8 cellular contexts compared by ENCODE assay signal in genomic region chr3:16849240-16849639, GRCh38. TPM values are rescaled to one million over a fixed set of nuclear protein-coding genes. Genes with fewer than 3 reads are reported as not detected.
DNase-seq lines count a peak whose midpoint lies in the region; ATAC-seq lines count a peak whose summit lies in the region.

No MANE protein-coding gene starts in this region.

- ATAC-seq in GM19372 (IDR thresholded peaks at IDR 0.05; ENCODE audit: low read depth, unreplicated experiment), result peak; percentile 73
- ATAC-seq in HG03175 (IDR thresholded peaks at IDR 0.05; ENCODE audit: unreplicated experiment), result peak; percentile 92

- DNase-seq in OCI-M1 (lab: John Stamatoyannopoulos, UW), result peak; percentile 8
- peak; percentile 19 for DNase-seq in activated naive CD8-positive, alpha-beta T cell treated with anti-CD3 and anti-CD28 coated beads, Interleukin-2, amount 50 U/mL, for 16 hours (ENCODE audit: low read depth, low spot score)
- peak; percentile 67 for DNase-seq in iris pigment epithelial cell (ENCODE audit: low read depth)
- DNase-seq in stimulated activated CD4-positive, alpha-beta T cell treated with anti-CD3 and anti-CD28 coated beads, Interleukin-4, amount 100 ng/mL, for 4 hours, result peak; percentile 47 to 73
- DNase-seq in AG08396 (ENCODE audit: low spot score), result no peak
- no peak for DNase-seq in HT-29 (ENCODE audit: low spot score)

RNA-seq across cellular contexts. Expression of gene PLCL2, which starts 35.5 kb away (rescaled TPM):
- total RNA-seq in HT-29 (2014; rRNA removed; shearing (Covaris generic)), result 2.5 and 3.0 TPM in 2 replicates

Comparison
In these comparisons a context has a peak if more than half of its experiments do, and no peak if none do; other contexts are left out.
1. DNase-seq: peak in OCI-M1 (single experiment), activated naive CD8-positive, alpha-beta T cell treated with anti-CD3 and anti-CD28 coated beads, Interleukin-2, amount 50 U/mL, for 16 hours (single experiment), iris pigment epithelial cell (single experiment) and stimulated activated CD4-positive, alpha-beta T cell treated with anti-CD3 and anti-CD28 coated beads, Interleukin-4, amount 100 ng/mL, for 4 hours (2 of 2); none in AG08396 (single experiment) and HT-29 (single experiment).